ENCODE assay signal across 27 cellular contexts in the genomic region with DNA sequence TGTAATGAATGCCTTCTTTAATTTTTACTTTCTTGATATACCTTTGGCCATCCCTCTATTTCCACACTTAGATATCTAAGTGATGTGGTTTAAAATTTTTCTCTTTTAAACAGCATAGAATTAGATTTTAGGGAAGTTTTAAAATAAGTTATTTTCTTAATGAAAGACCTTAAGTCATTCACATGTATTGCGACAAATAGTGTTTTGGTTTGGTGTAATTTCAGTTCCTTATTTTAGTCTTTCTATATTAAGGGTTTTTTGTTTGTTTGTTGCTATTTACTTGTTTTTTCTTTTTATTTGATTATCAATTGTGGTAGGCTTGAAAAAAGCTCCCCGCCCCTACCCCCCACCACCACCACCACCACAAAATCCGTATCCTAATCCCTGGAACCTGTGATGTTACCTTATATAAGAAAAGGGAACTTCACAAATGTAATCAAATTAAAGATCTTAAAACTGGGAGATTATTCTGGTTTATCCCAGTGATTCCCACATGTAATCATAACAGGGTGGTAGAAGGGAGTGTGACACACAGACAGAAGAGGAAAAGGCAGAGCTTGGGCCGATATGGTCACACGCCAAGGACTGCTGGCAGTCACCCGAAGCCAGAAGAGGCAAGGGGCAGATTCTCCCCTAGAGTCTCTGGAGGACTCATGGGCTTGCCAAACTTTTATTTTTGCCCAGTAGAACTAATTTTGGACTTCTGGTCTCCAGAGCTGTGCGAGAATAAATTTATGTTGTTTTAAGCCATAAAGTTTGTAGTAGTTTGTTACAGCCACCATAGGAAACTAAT.
"Had no signal": no experiment of that assay in that cellular context is flagged by ENCODE, and none has a peak within 500 bp of the region (broad histone marks: within the 10 kb centered on the region; RNA-seq: fewer than 3 reads in every experiment).

No MANE protein-coding gene starts in this region.

- DNase-seq: activated CD4-positive, alpha-beta memory T cell treated with anti-CD3 and anti-CD28 coated beads, Interleukin-2, amount 10 ng/mL, durations not matched to agents 7 days and 5 days; activated CD4-positive, alpha-beta T cell treated with anti-CD3 and anti-CD28 coated beads for 1 hour; activated CD4-positive, alpha-beta T cell treated with anti-CD3 and anti-CD28 coated beads, Interleukin-2, amount 10 ng/mL, durations not matched to agents 7 days and 5 days; activated CD8-positive, alpha-beta memory T cell treated with anti-CD3 and anti-CD28 coated beads, Interleukin-2, amount 50 U/mL, for 48 hours; activated gamma-delta T cell treated with Interleukin-2 at 50 U/mL for 16 hours; activated naive CD4-positive, alpha-beta T cell treated with anti-CD3 and anti-CD28 coated beads, Interleukin-2, amount 50 U/mL, for 16 hours; activated T-cell treated with anti-CD3 and anti-CD28 coated beads, Interleukin-2, amount 50 U/mL, for 24 hours; central memory CD4-positive, alpha-beta T cell; dermis blood vessel endothelial cell; effector CD8-positive, alpha-beta T cell; esophagus squamous epithelium; gastrocnemius medialis; islet precursor cell; left ventricle myocardium inferior; naive B cell; nephron progenitor cell; ovary; right lobe of liver; stimulated activated CD4-positive, alpha-beta T cell treated with anti-CD3 and anti-CD28 coated beads, Interleukin-2, amount 100 ng/mL, for 48 hours; stimulated activated naive CD4-positive, alpha-beta T cell treated with Interleukin-2 at 50 U/mL for 16 hours; T1000; testis; transverse colon had no signal

- H3K4me1 Mint-ChIP-seq: activated CD4-positive, alpha-beta memory T cell treated with anti-CD3 and anti-CD28 coated beads, Interleukin-2, amount 10 ng/mL, durations not matched to agents 7 days and 5 days; activated CD4-positive, alpha-beta T cell treated with anti-CD3 and anti-CD28 coated beads, Interleukin-2, amount 10 ng/mL, durations not matched to agents 7 days and 5 days; naive B cell; nephron progenitor cell had no signal

- H3K4me3 ChIP-seq: breast epithelium, esophagus squamous epithelium, gastrocnemius medialis, hepatocyte, left ventricle myocardium inferior, ovary, right lobe of liver, testis, transverse colon had no signal

- H3K27ac ChIP-seq: breast epithelium, epithelial cell of prostate, esophagus squamous epithelium, gastrocnemius medialis, hepatocyte, left ventricle myocardium inferior, ovary, right lobe of liver, testis, transverse colon had no signal

- H3K27ac Mint-ChIP-seq: activated CD4-positive, alpha-beta memory T cell treated with anti-CD3 and anti-CD28 coated beads, Interleukin-2, amount 10 ng/mL, durations not matched to agents 7 days and 5 days; activated CD4-positive, alpha-beta T cell treated with anti-CD3 and anti-CD28 coated beads, Interleukin-2, amount 10 ng/mL, durations not matched to agents 7 days and 5 days; activated T-cell treated with anti-CD3 and anti-CD28 coated beads, Interleukin-2, amount 50 U/mL, for 24 hours; naive B cell; nephron progenitor cell; progenitor cell of endocrine pancreas had no signal

- H3K9me3 Mint-ChIP-seq: activated CD4-positive, alpha-beta memory T cell treated with anti-CD3 and anti-CD28 coated beads, Interleukin-2, amount 10 ng/mL, durations not matched to agents 7 days and 5 days; activated CD4-positive, alpha-beta T cell treated with anti-CD3 and anti-CD28 coated beads, Interleukin-2, amount 10 ng/mL, durations not matched to agents 7 days and 5 days; activated T-cell treated with anti-CD3 and anti-CD28 coated beads, Interleukin-2, amount 50 U/mL, for 24 hours had no signal

- H3K4me1 ChIP-seq: breast epithelium, esophagus squamous epithelium, gastrocnemius medialis, left ventricle myocardium inferior, right lobe of liver, testis, transverse colon had no signal

- H3K27me3 ChIP-seq: breast epithelium, esophagus squamous epithelium, gastrocnemius medialis, hepatocyte, ovary, right lobe of liver, testis, transverse colon had no signal

- H3K9me3 ChIP-seq: esophagus squamous epithelium, gastrocnemius medialis, left ventricle myocardium inferior, right lobe of liver, testis, transverse colon had no signal

- H3K4me2 ChIP-seq: hepatocyte had no signal

- H3K36me3 Mint-ChIP-seq: naive B cell had no signal

- H3K27me3 Mint-ChIP-seq: progenitor cell of endocrine pancreas had no signal

- H3K36me3 ChIP-seq: breast epithelium, esophagus squamous epithelium, gastrocnemius medialis, left ventricle myocardium inferior, ovary, right lobe of liver, transverse colon had no signal

- ATAC-seq: gastrocnemius medialis, right lobe of liver had no signal

- H3K4me3 Mint-ChIP-seq: activated CD4-positive, alpha-beta memory T cell treated with anti-CD3 and anti-CD28 coated beads, Interleukin-2, amount 10 ng/mL, durations not matched to agents 7 days and 5 days; activated CD4-positive, alpha-beta T cell treated with anti-CD3 and anti-CD28 coated beads, Interleukin-2, amount 10 ng/mL, durations not matched to agents 7 days and 5 days; activated T-cell treated with anti-CD3 and anti-CD28 coated beads, Interleukin-2, amount 50 U/mL, for 24 hours; naive B cell; nephron progenitor cell had no signal
